Comparison of ENCODE assay signal across 14 cellular contexts in the genomic region with DNA sequence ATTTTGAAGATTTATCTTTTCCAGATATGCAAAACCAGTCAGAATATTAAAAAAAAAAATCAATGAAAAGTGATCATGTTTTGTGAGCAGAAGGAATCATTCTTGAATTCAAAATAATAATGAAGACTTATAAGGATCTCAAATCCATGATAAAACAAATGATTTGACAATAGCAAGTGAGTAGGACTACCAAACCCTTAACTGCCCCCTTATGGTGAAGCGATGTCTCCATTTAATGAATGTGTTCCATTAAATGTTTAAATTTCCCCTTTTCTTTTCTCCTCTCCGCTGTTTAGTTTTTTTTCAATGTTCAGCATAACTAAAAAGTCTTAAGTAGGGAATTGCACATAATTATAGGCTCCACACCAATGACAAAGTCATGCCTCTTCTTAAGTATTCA. TPM values are rescaled to one million over a fixed set of nuclear protein-coding genes. Genes with fewer than 3 reads are reported as not detected.
DNase-seq lines count a peak whose midpoint lies in the region; ATAC-seq, FAIRE-seq and TF ChIP-seq lines count a peak whose summit lies in the region.
"Had no signal": no experiment of that assay in that cellular context is flagged by ENCODE, and none has a peak within 500 bp of the region (broad histone marks: within the 10 kb centered on the region; RNA-seq: fewer than 3 reads in every experiment).

No MANE protein-coding gene starts in this region.

- 93% methylated on average over 2 of the region's 2 CpGs for WGBS in SK-N-SH (ENCODE audit: low lambda C conversion rate)

- H3K36me3 Mint-ChIP-seq in stimulated activated memory B cell treated with anti-CD40 and anti-IgM and Interleukin-4, amounts not matched to agents 10 μg/mL and 1 μg/mL and 100 μg/mL, for 72 hours: peaks cover 9% of the 10 kb centered on the region
- H3K36me3 Mint-ChIP-seq: CD14-positive monocyte had no signal

- peak; percentile 22 for TF ChIP-seq CTCF in GM10248 (IDR thresholded peaks at IDR 0.05; ENCODE audit: control extremely low read depth, extremely low read depth, low read depth, missing control alignments)
- peak; percentile 52 for TF ChIP-seq CTCF in SK-N-SH (IDR thresholded peaks at IDR 0.05)
- TF ChIP-seq CTCF in fibroblast of pulmonary artery (IDR thresholded peaks at IDR 0.05; ENCODE audit: low read length, missing control alignments): peak; percentile 41
- no peak for TF ChIP-seq CTCF in kidney (IDR thresholded peaks at IDR 0.05; ENCODE audit: borderline replicate concordance, extremely low read depth, insufficient read depth)

- H3K79me2 ChIP-seq in SK-N-SH (ENCODE audit: insufficient read depth): no peaks in the 10 kb centered on the region

- H3K27me3 ChIP-seq in SK-N-SH (ENCODE audit: insufficient read depth): no peaks in the 10 kb centered on the region

- H3K27ac ChIP-seq in SK-N-SH (ENCODE audit: low read depth in 2 of 2, low read length in 1 of 2) (no peak overlapping the region), kidney (ENCODE audit: low read depth in 2 of 2, low read length in 2 of 2) (no peak overlapping the region)
- H3K27ac ChIP-seq: HL-60 had no signal

- no peak for TF ChIP-seq EP300 in SK-N-SH (IDR thresholded peaks at IDR 0.05; ENCODE audit: borderline replicate concordance in 1 of 2, low read depth in 1 of 2, low read length in 1 of 2)

- no peak overlapping the region for H3K4me3 Mint-ChIP-seq in stimulated activated memory B cell treated with anti-CD40 and anti-IgM and Interleukin-4, amounts not matched to agents 10 μg/mL and 1 μg/mL and 100 μg/mL, for 72 hours
- H3K4me3 Mint-ChIP-seq: CD14-positive monocyte; nephron progenitor cell; stimulated activated naive CD8-positive, alpha-beta T cell treated with anti-CD3 and anti-CD28 coated beads, Interleukin-15, amount 100 ng/mL, for 72 hours had no signal

- H3K9me3 Mint-ChIP-seq in stimulated activated memory B cell treated with anti-CD40 and anti-IgM and Interleukin-4, amounts not matched to agents 10 μg/mL and 1 μg/mL and 100 μg/mL, for 72 hours: no peaks in the 10 kb centered on the region
- H3K9me3 Mint-ChIP-seq: CD14-positive monocyte; nephron progenitor cell; stimulated activated naive CD8-positive, alpha-beta T cell treated with anti-CD3 and anti-CD28 coated beads, Interleukin-15, amount 100 ng/mL, for 72 hours had no signal

- no peak for FAIRE-seq in kidney (lab: Jason Lieb, UNC)
- FAIRE-seq: islet of Langerhans had no signal

- intact Hi-C loops in kidney (cut with DNase I): no loop called here

- no peak overlapping the region; the same call in 1 of the 2 replicates for H3K4me2 ChIP-seq in SK-N-SH

- 0 out of 2 replicates have a peak overlapping the region, but pooled peaks have one; percentile 25 for H2AFZ ChIP-seq in SK-N-SH (ENCODE audit: low read depth)

- DNase-seq in ACHN (peak; percentile 25), GM10248 (ENCODE audit: extremely low spot score) (no peak), SK-N-SH (peak; percentile 12), fibroblast of pulmonary artery (ENCODE audit: low read depth) (peak; percentile 54), T-helper 9 cell (no peak), kidney (no peak)
- DNase-seq: NCI-H146; nephron progenitor cell; stimulated activated naive CD8-positive, alpha-beta T cell treated with anti-CD3 and anti-CD28 coated beads, Interleukin-15, amount 100 ng/mL, for 72 hours had no signal

- ATAC-seq in stimulated activated memory B cell treated with anti-CD40 and anti-IgM and Interleukin-4, amounts not matched to agents 10 μg/mL and 1 μg/mL and 100 μg/mL, for 72 hours: no peak
- ATAC-seq in HG03045 (IDR thresholded peaks at IDR 0.05; ENCODE audit: unreplicated experiment): no peak
- ATAC-seq: stimulated activated naive CD8-positive, alpha-beta T cell treated with anti-CD3 and anti-CD28 coated beads, Interleukin-15, amount 100 ng/mL, for 72 hours had no signal

- in situ Hi-C loops in ACHN (cut with HindIII; ENCODE audit: low pct_ligation_motif_present, low pct_unique_long_range_greater_than_20kb, low sequenced_read_pairs): no loop called here

- CTCF ChIA-PET in GM10248 (lab: Yijun Ruan, JAX): interaction anchor here (3.2 kb wide), 1 partner anchor 14 kb away, joined by 9 read pairs; no protein-coding TSS in a partner anchor
- CTCF ChIA-PET in SK-N-SH (lab: Yijun Ruan, JAX): no interaction called here

- H3K4me1 ChIP-seq in SK-N-SH (ENCODE audit: control insufficient read depth in 1 of 2, insufficient read depth in 2 of 2, low read depth in 1 of 2, low read length in 1 of 2) (peaks cover 0 to 9% of the 10 kb centered on the region in 2 experiments; a peak in 2 of 4 replicates), kidney (ENCODE audit: control insufficient read depth in 1 of 2, insufficient read depth in 1 of 2, low read depth in 1 of 2, low read length in 2 of 2) (no peaks in the 10 kb centered on the region)

- no peaks in the 10 kb centered on the region for H3K9me2 ChIP-seq in SK-N-SH

- H3F3A ChIP-seq in SK-N-SH (replicated peaks; ENCODE audit: insufficient read depth): peaks cover 8% of the 10 kb centered on the region

- H3K9me3 ChIP-seq in SK-N-SH: no peaks in the 10 kb centered on the region
- H3K9me3 ChIP-seq in kidney (ENCODE audit: control insufficient read depth in 1 of 2, low read length in 2 of 2): no peaks in the 10 kb centered on the region

- H3K4me3 ChIP-seq in SK-N-SH (ENCODE audit: low read depth in 2 of 2, low read length in 1 of 2): no peak overlapping the region
- no peak overlapping the region for H3K4me3 ChIP-seq in fibroblast of pulmonary artery (replicated peaks; ENCODE audit: low read depth, low read length)
- H3K4me3 ChIP-seq in kidney (ENCODE audit: low read length in 2 of 2): no peak overlapping the region

- H3K27ac Mint-ChIP-seq in stimulated activated memory B cell treated with anti-CD40 and anti-IgM and Interleukin-4, amounts not matched to agents 10 μg/mL and 1 μg/mL and 100 μg/mL, for 72 hours: no peak overlapping the region
- H3K27ac Mint-ChIP-seq: CD14-positive monocyte, nephron progenitor cell had no signal

- no peak overlapping the region for H3K9ac ChIP-seq in SK-N-SH
- no peak overlapping the region for H3K9ac ChIP-seq in kidney (ENCODE audit: low read length in 2 of 2)

- peak; percentile 59 for TF ChIP-seq RAD21 in SK-N-SH (IDR thresholded peaks at IDR 0.05; ENCODE audit: low read length)

- POLR2A ChIA-PET in GM10248 (lab: Yijun Ruan, JAX) (no interaction called here), SK-N-SH (lab: Yijun Ruan, JAX) (no interaction called here)

- H3K4me1 Mint-ChIP-seq in stimulated activated memory B cell treated with anti-CD40 and anti-IgM and Interleukin-4, amounts not matched to agents 10 μg/mL and 1 μg/mL and 100 μg/mL, for 72 hours: no peaks in the 10 kb centered on the region
- H3K4me1 Mint-ChIP-seq: CD14-positive monocyte; stimulated activated naive CD8-positive, alpha-beta T cell treated with anti-CD3 and anti-CD28 coated beads, Interleukin-15, amount 100 ng/mL, for 72 hours had no signal

- H3K27me3 Mint-ChIP-seq in stimulated activated memory B cell treated with anti-CD40 and anti-IgM and Interleukin-4, amounts not matched to agents 10 μg/mL and 1 μg/mL and 100 μg/mL, for 72 hours: no peaks in the 10 kb centered on the region
- H3K27me3 Mint-ChIP-seq: stimulated activated naive CD8-positive, alpha-beta T cell treated with anti-CD3 and anti-CD28 coated beads, Interleukin-15, amount 100 ng/mL, for 72 hours had no signal

- H4K20me1 ChIP-seq in SK-N-SH (ENCODE audit: insufficient read depth): no peaks in the 10 kb centered on the region

- H3K36me3 ChIP-seq in SK-N-SH (replicated peaks in 1 of 2; ENCODE audit: control insufficient read depth in 1 of 2, insufficient read depth in 2 of 2, low read length in 1 of 2): no peaks in the 10 kb centered on the region
- no peaks in the 10 kb centered on the region for H3K36me3 ChIP-seq in kidney (ENCODE audit: control insufficient read depth in 1 of 2, insufficient read depth in 2 of 2, low read length in 2 of 2)

TF ChIP-seq in SK-N-SH, 30 proteins besides CTCF, POLR2A, EP300 and RAD21:
- no peak for TF ChIP-seq POLR2AphosphoS5 (IDR thresholded peaks at IDR 0.05; ENCODE audit: low read depth, low read length)
- TF ChIP-seq SMC3 (IDR thresholded peaks at IDR 0.05; ENCODE audit: low read depth, low read length): peak; percentile 47

RNA-seq across cellular contexts. Expression of gene MARCHF3, which starts 12.2 kb away (rescaled TPM):
- polyA plus RNA-seq in SK-N-SH (2012; rRNA removed) (21.5 and 32.4 TPM in 2 replicates), kidney (ENCODE audit: insufficient read depth, low read depth, low replicate concordance) (1.5 TPM)
- 22.5 and 25.9 TPM in 2 replicates for polyA plus RNA-seq in SK-N-SH (2012; cell fraction: cytosol; rRNA removed)
- polyA plus RNA-seq in SK-N-SH (2012; cell fraction: nucleus; rRNA removed): 10.0 and 18.4 TPM in 2 replicates
- 8.0 TPM for total RNA-seq in kidney

RNA-seq across cellular contexts. Expression of gene C5orf63, which starts 30.7 kb away (rescaled TPM):
- polyA plus RNA-seq in SK-N-SH (2012; rRNA removed) (3.6 and 4.9 TPM in 2 replicates), kidney (ENCODE audit: insufficient read depth, low read depth, low replicate concordance) (5.8 TPM)
- 3.5 and 4.5 TPM in 2 replicates for polyA plus RNA-seq in SK-N-SH (2012; cell fraction: cytosol; rRNA removed)
- 3.8 and 8.7 TPM in 2 replicates for polyA plus RNA-seq in SK-N-SH (2012; cell fraction: nucleus; rRNA removed)
- total RNA-seq in kidney: 8.5 TPM

Comparison
In these comparisons a context has a peak if more than half of its experiments do, and no peak if none do; other contexts are left out.
1. DNase-seq: peak in ACHN (single experiment), SK-N-SH (single experiment) and fibroblast of pulmonary artery (single experiment); none in GM10248 (single experiment), T-helper 9 cell (single experiment) and kidney (single experiment).